ENCODE assay signal across 20 cellular contexts in genomic region chr7:483656-484364, GRCh38. TPM values are rescaled to one million over a fixed set of nuclear protein-coding genes. Genes with fewer than 3 reads are reported as not detected.
"Had no signal": no experiment of that assay in that cellular context is flagged by ENCODE, and none has a peak within 500 bp of the region (broad histone marks: within the 10 kb centered on the region; RNA-seq: fewer than 3 reads in every experiment).

No MANE protein-coding gene starts in this region.

- H3K4me3 ChIP-seq: stomach, upper lobe of left lung had no signal

- H3K36me3 ChIP-seq: stomach, upper lobe of left lung had no signal

- H3K9me3 ChIP-seq: stomach, upper lobe of left lung had no signal

- DNase-seq: activated CD4-positive, alpha-beta T cell treated with anti-CD3 and anti-CD28 coated beads, Interleukin-2, amount 10 ng/mL, durations not matched to agents 7 days and 5 days; activated CD8-positive, alpha-beta memory T cell treated with anti-CD3 and anti-CD28 coated beads, Interleukin-2, amount 50 U/mL, for 48 hours; activated effector memory CD4-positive, alpha-beta T cell treated with Interleukin-2 at 50 U/mL for 16 hours; activated naive CD4-positive, alpha-beta T cell treated with anti-CD3 and anti-CD28 coated beads, Interleukin-2, amount 50 U/mL, for 16 hours; activated T-cell treated with anti-CD3 and anti-CD28 coated beads, Interleukin-2, amount 50 U/mL, for 48 hours; cerebellar nuclear complex; effector CD4-positive, alpha-beta T cell; head of caudate nucleus; mesenchymal stem cell; small intestine; stimulated activated CD4-positive, alpha-beta T cell treated with anti-CD3 and anti-CD28 coated beads, Interleukin-4, amount 100 ng/mL, for 1 hour; stomach; upper lobe of left lung had no signal

- ATAC-seq: naive thymus-derived CD8-positive, alpha-beta T cell; stimulated activated effector memory CD8-positive, alpha-beta T cell treated with anti-CD3 and anti-CD28 coated beads, Interleukin-12 subunit alpha, Interleukin-12 subunit beta, amount 100 ng/mL, for 72 hours had no signal

- FAIRE-seq: astrocyte, bronchial epithelial cell, frontal cortex, small intestine had no signal

- H3K36me3 Mint-ChIP-seq: stimulated activated effector memory CD8-positive, alpha-beta T cell treated with anti-CD3 and anti-CD28 coated beads, Interleukin-12 subunit alpha, Interleukin-12 subunit beta, amount 100 ng/mL, for 72 hours had no signal

- H3K27ac Mint-ChIP-seq: activated CD4-positive, alpha-beta T cell treated with anti-CD3 and anti-CD28 coated beads, Interleukin-2, amount 10 ng/mL, durations not matched to agents 7 days and 5 days; naive thymus-derived CD8-positive, alpha-beta T cell; progenitor cell of endocrine pancreas; stimulated activated effector memory CD8-positive, alpha-beta T cell treated with anti-CD3 and anti-CD28 coated beads, Interleukin-12 subunit alpha, Interleukin-12 subunit beta, amount 100 ng/mL, for 72 hours; T-helper 1 cell treated with Interleukin-12 subunit alpha and Interleukin-12 subunit beta and Interleukin-4 antibody, amounts not matched to agents 30 μg/mL and 1 μg/mL, for 36 hours had no signal

- H3K27ac ChIP-seq: stomach, upper lobe of left lung had no signal

- H3K4me3 Mint-ChIP-seq: activated CD4-positive, alpha-beta T cell treated with anti-CD3 and anti-CD28 coated beads, Interleukin-2, amount 10 ng/mL, durations not matched to agents 7 days and 5 days; naive thymus-derived CD8-positive, alpha-beta T cell; stimulated activated effector memory CD8-positive, alpha-beta T cell treated with anti-CD3 and anti-CD28 coated beads, Interleukin-12 subunit alpha, Interleukin-12 subunit beta, amount 100 ng/mL, for 72 hours; T-helper 1 cell treated with Interleukin-12 subunit alpha and Interleukin-12 subunit beta and Interleukin-4 antibody, amounts not matched to agents 30 μg/mL and 1 μg/mL, for 36 hours had no signal

- H3K4me1 Mint-ChIP-seq: activated CD4-positive, alpha-beta T cell treated with anti-CD3 and anti-CD28 coated beads, Interleukin-2, amount 10 ng/mL, durations not matched to agents 7 days and 5 days; stimulated activated effector memory CD8-positive, alpha-beta T cell treated with anti-CD3 and anti-CD28 coated beads, Interleukin-12 subunit alpha, Interleukin-12 subunit beta, amount 100 ng/mL, for 72 hours had no signal

RNA-seq across cellular contexts. Expression of gene PDGFA, which starts 35.8 kb away (rescaled TPM):
- polyA plus RNA-seq: naive thymus-derived CD8-positive, alpha-beta T cell had no signal
